ENCODE assay signal across 1 cellular context in the genomic region with DNA sequence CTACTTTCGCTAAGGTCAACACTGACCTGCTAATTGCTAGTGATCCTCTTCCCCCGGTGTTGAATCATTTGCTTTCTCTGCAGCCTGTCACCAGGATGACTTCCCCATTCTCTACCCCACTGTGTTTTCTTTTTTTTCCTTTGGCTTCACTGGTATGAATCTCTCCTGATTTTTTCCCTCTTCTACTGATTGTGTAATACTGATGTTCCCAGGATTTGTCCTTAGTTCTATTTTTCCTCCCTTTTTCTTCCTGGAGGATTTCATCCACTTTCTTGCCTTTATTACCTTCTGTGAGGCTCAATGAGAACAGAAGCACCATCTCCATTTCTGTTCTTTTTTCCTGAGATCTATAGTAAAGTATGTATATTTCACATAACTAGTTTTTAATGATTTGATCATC.
TF ChIP-seq lines count a peak whose summit lies in the region.

No MANE protein-coding gene starts in this region.

TF ChIP-seq in K562, 482 proteins besides CTCF, POLR2A, EP300 and RAD21:
- TF ChIP-seq, protein P1, sequence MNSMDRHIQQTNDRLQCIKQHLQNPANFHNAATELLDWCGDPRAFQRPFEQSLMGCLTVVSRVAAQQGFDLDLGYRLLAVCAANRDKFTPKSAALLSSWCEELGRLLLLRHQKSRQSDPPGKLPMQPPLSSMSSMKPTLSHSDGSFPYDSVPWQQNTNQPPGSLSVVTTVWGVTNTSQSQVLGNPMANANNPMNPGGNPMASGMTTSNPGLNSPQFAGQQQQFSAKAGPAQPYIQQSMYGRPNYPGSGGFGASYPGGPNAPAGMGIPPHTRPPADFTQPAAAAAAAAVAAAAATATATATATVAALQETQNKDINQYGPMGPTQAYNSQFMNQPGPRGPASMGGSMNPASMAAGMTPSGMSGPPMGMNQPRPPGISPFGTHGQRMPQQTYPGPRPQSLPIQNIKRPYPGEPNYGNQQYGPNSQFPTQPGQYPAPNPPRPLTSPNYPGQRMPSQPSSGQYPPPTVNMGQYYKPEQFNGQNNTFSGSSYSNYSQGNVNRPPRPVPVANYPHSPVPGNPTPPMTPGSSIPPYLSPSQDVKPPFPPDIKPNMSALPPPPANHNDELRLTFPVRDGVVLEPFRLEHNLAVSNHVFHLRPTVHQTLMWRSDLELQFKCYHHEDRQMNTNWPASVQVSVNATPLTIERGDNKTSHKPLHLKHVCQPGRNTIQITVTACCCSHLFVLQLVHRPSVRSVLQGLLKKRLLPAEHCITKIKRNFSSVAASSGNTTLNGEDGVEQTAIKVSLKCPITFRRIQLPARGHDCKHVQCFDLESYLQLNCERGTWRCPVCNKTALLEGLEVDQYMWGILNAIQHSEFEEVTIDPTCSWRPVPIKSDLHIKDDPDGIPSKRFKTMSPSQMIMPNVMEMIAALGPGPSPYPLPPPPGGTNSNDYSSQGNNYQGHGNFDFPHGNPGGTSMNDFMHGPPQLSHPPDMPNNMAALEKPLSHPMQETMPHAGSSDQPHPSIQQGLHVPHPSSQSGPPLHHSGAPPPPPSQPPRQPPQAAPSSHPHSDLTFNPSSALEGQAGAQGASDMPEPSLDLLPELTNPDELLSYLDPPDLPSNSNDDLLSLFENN (IDR thresholded peaks at IDR 0.05; ENCODE audit: low read depth in 2 of 2, low read length in 2 of 2), result no peak
- TF ChIP-seq ZBTB1 (CRISPR knock-in tag; IDR thresholded peaks at IDR 0.05; ENCODE audit: borderline replicate concordance, low read depth), result no peak
- TF ChIP-seq, protein P2, sequence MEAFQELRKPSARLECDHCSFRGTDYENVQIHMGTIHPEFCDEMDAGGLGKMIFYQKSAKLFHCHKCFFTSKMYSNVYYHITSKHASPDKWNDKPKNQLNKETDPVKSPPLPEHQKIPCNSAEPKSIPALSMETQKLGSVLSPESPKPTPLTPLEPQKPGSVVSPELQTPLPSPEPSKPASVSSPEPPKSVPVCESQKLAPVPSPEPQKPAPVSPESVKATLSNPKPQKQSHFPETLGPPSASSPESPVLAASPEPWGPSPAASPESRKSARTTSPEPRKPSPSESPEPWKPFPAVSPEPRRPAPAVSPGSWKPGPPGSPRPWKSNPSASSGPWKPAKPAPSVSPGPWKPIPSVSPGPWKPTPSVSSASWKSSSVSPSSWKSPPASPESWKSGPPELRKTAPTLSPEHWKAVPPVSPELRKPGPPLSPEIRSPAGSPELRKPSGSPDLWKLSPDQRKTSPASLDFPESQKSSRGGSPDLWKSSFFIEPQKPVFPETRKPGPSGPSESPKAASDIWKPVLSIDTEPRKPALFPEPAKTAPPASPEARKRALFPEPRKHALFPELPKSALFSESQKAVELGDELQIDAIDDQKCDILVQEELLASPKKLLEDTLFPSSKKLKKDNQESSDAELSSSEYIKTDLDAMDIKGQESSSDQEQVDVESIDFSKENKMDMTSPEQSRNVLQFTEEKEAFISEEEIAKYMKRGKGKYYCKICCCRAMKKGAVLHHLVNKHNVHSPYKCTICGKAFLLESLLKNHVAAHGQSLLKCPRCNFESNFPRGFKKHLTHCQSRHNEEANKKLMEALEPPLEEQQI (IDR thresholded peaks at IDR 0.05), result no peak
- TF ChIP-seq CEBPG (CRISPR knock-in tag; IDR thresholded peaks at IDR 0.05), result no peak
- TF ChIP-seq CEBPG (tag; conservative IDR thresholded peaks at IDR 0.05 in 1 of 2, IDR thresholded peaks at IDR 0.05 in 1 of 2), result peak; percentile 13 to 54; a peak in 3 of 4 replicates
- TF ChIP-seq, protein P3, sequence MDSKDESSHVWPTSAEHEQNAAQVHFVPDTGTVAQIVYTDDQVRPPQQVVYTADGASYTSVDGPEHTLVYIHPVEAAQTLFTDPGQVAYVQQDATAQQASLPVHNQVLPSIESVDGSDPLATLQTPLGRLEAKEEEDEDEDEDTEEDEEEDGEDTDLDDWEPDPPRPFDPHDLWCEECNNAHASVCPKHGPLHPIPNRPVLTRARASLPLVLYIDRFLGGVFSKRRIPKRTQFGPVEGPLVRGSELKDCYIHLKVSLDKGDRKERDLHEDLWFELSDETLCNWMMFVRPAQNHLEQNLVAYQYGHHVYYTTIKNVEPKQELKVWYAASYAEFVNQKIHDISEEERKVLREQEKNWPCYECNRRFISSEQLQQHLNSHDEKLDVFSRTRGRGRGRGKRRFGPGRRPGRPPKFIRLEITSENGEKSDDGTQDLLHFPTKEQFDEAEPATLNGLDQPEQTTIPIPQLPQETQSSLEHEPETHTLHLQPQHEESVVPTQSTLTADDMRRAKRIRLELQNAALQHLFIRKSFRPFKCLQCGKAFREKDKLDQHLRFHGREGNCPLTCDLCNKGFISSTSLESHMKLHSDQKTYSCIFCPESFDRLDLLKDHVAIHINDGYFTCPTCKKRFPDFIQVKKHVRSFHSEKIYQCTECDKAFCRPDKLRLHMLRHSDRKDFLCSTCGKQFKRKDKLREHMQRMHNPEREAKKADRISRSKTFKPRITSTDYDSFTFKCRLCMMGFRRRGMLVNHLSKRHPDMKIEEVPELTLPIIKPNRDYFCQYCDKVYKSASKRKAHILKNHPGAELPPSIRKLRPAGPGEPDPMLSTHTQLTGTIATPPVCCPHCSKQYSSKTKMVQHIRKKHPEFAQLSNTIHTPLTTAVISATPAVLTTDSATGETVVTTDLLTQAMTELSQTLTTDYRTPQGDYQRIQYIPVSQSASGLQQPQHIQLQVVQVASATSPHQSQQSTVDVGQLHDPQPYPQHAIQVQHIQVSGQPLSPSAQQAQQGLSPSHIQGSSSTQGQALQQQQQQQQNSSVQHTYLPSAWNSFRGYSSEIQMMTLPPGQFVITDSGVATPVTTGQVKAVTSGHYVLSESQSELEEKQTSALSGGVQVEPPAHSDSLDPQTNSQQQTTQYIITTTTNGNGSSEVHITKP (IDR thresholded peaks at IDR 0.05; ENCODE audit: partially characterized antibody), result no peak
- peak; percentile 62 for TF ChIP-seq CEBPB (tag; IDR thresholded peaks at IDR 0.05)
- no peak for TF ChIP-seq KLF16 (IDR thresholded peaks at IDR 0.05)
- no peak for TF ChIP-seq HDAC6 (IDR thresholded peaks at IDR 0.05; ENCODE audit: low read depth, low read length)
- TF ChIP-seq DMBX1 (CRISPR knock-in tag; IDR thresholded peaks at IDR 0.05; ENCODE audit: borderline replicate concordance), result no peak
- no peak for TF ChIP-seq SMARCB1 (IDR thresholded peaks at IDR 0.05; ENCODE audit: insufficient read length, low read depth)
- TF ChIP-seq SPI1 (IDR thresholded peaks at IDR 0.05; ENCODE audit: borderline replicate concordance, low read depth, low read length), result peak; percentile 62
- no peak for TF ChIP-seq RBM25 (IDR thresholded peaks at IDR 0.05; ENCODE audit: low read depth, low read length, severe bottlenecking)
